1 cellular context compared by ENCODE assay signal in the genomic region with DNA sequence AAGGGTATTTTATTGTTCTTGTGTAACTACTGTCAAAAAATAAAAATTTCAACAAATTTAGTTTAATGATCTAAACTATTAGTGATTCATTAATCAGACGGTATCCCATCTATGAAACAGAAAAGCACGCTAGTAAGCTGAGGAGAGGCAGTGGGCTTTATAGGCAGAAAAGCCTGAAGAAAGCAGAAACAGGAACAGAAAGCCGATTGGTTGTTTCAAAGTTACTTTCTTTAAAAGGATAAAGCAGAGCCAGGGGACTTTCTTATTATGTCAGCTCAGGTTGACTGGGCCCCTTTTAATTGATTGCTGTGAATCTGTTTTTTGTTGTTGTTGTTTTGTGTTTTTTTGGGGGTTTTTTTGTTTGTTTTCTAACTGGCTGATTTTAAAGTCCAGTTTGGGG.
TF ChIP-seq lines count a peak whose summit lies in the region.

No MANE protein-coding gene starts in this region.

TF ChIP-seq in IMR-90, 13 proteins besides CTCF, POLR2A, EP300 and RAD21 (continued from another document):
- TF ChIP-seq, protein P1, sequence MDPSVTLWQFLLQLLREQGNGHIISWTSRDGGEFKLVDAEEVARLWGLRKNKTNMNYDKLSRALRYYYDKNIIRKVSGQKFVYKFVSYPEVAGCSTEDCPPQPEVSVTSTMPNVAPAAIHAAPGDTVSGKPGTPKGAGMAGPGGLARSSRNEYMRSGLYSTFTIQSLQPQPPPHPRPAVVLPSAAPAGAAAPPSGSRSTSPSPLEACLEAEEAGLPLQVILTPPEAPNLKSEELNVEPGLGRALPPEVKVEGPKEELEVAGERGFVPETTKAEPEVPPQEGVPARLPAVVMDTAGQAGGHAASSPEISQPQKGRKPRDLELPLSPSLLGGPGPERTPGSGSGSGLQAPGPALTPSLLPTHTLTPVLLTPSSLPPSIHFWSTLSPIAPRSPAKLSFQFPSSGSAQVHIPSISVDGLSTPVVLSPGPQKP (IDR thresholded peaks at IDR 0.05; ENCODE audit: borderline replicate concordance, low read depth, low read length), result no peak
- TF ChIP-seq NFE2L2 (IDR thresholded peaks at IDR 0.05; ENCODE audit: low read depth, low read length), result no peak
- no peak for TF ChIP-seq MAZ (IDR thresholded peaks at IDR 0.05; ENCODE audit: borderline replicate concordance, low read depth, low read length)
- no peak for TF ChIP-seq SMC3 (IDR thresholded peaks at IDR 0.05; ENCODE audit: low read depth, low read length)
- TF ChIP-seq, protein P2, sequence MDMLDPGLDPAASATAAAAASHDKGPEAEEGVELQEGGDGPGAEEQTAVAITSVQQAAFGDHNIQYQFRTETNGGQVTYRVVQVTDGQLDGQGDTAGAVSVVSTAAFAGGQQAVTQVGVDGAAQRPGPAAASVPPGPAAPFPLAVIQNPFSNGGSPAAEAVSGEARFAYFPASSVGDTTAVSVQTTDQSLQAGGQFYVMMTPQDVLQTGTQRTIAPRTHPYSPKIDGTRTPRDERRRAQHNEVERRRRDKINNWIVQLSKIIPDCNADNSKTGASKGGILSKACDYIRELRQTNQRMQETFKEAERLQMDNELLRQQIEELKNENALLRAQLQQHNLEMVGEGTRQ (IDR thresholded peaks at IDR 0.05; ENCODE audit: low read depth, low read length), result no peak
- no peak for TF ChIP-seq CEBPB (IDR thresholded peaks at IDR 0.05; ENCODE audit: low read depth, low read length)
- TF ChIP-seq FOS (IDR thresholded peaks at IDR 0.05; ENCODE audit: low read depth, low read length), result no peak
- TF ChIP-seq RFX5 (IDR thresholded peaks at IDR 0.05; ENCODE audit: low read depth, low read length), result no peak
- TF ChIP-seq BHLHE40 (IDR thresholded peaks at IDR 0.05; ENCODE audit: low read depth, low read length), result no peak
- no peak for TF ChIP-seq MAFK (IDR thresholded peaks at IDR 0.05; ENCODE audit: low read depth, low read length)
- TF ChIP-seq MXI1 (IDR thresholded peaks at IDR 0.05; ENCODE audit: borderline replicate concordance, low read depth, low read length), result no peak
